ENCODE assay signal across 25 cellular contexts in genomic region chr3:184409331-184409926, GRCh38. TPM values are rescaled to one million over a fixed set of nuclear protein-coding genes. Genes with fewer than 3 reads are reported as not detected.
"Had no signal": no experiment of that assay in that cellular context is flagged by ENCODE, and none has a peak within 500 bp of the region (broad histone marks: within the 10 kb centered on the region; RNA-seq: fewer than 3 reads in every experiment).

No MANE protein-coding gene starts in this region.

- H3K4me3 ChIP-seq: adrenal gland, gastroesophageal sphincter, left ventricle myocardium inferior, lung, psoas muscle, tibial nerve had no signal

- ATAC-seq: activated CD8-positive, alpha-beta memory T cell treated with anti-CD3 and anti-CD28 coated beads, Interleukin-2, amount 10 ng/mL, durations not matched to agents 7 days and 5 days; activated CD8-positive, alpha-beta T cell treated with anti-CD3 and anti-CD28 coated beads, Interleukin-2, amount 10 ng/mL, durations not matched to agents 7 days and 5 days; gastroesophageal sphincter; psoas muscle; SK-N-SH treated with all-trans-retinoic acid at 6 μM for 48 hours; T-helper 17 cell had no signal

- H3K27me3 ChIP-seq: adrenal gland, brain microvascular endothelial cell, gastroesophageal sphincter, tibial nerve had no signal

- H3K4me3 Mint-ChIP-seq: activated CD8-positive, alpha-beta memory T cell treated with anti-CD3 and anti-CD28 coated beads, Interleukin-2, amount 10 ng/mL, durations not matched to agents 7 days and 5 days; activated CD8-positive, alpha-beta T cell treated with anti-CD3 and anti-CD28 coated beads, Interleukin-2, amount 10 ng/mL, durations not matched to agents 7 days and 5 days; activated naive CD8-positive, alpha-beta T cell treated with anti-CD3 and anti-CD28 coated beads for 36 hours; T-helper 17 cell had no signal

- H3K36me3 Mint-ChIP-seq: activated CD8-positive, alpha-beta memory T cell treated with anti-CD3 and anti-CD28 coated beads, Interleukin-2, amount 10 ng/mL, durations not matched to agents 7 days and 5 days; activated naive CD8-positive, alpha-beta T cell treated with anti-CD3 and anti-CD28 coated beads for 36 hours had no signal

- H3K27ac Mint-ChIP-seq: activated CD8-positive, alpha-beta memory T cell treated with anti-CD3 and anti-CD28 coated beads, Interleukin-2, amount 10 ng/mL, durations not matched to agents 7 days and 5 days; activated CD8-positive, alpha-beta T cell treated with anti-CD3 and anti-CD28 coated beads, Interleukin-2, amount 10 ng/mL, durations not matched to agents 7 days and 5 days; activated naive CD8-positive, alpha-beta T cell treated with anti-CD3 and anti-CD28 coated beads for 36 hours; activated T-helper 2 cell treated with anti-CD3 and anti-CD28 coated beads, Interferon-gamma antibody, Interleukin-2, Interleukin-4, amounts not matched to agents 10 μg/mL and 5 μg/mL and 100 μg/mL, durations not matched to agents 14 hours and 24 hours and 36 hours; T-helper 17 cell had no signal

- DNase-seq: activated CD4-positive, alpha-beta T cell treated with anti-CD3 and anti-CD28 coated beads for 1 hour; activated CD4-positive, alpha-beta T cell treated with anti-CD3 and anti-CD28 coated beads, Interleukin-2, amount 50 U/mL, for 1 hour; activated CD8-positive, alpha-beta memory T cell treated with anti-CD3 and anti-CD28 coated beads, Interleukin-2, amount 10 ng/mL, durations not matched to agents 7 days and 5 days; activated CD8-positive, alpha-beta T cell treated with anti-CD3 and anti-CD28 coated beads, Interleukin-2, amount 10 ng/mL, durations not matched to agents 7 days and 5 days; activated naive CD4-positive, alpha-beta T cell treated with Interleukin-2 at 50 U/mL for 16 hours; activated naive CD8-positive, alpha-beta T cell treated with anti-CD3 and anti-CD28 coated beads for 36 hours; activated T-cell treated with anti-CD3 and anti-CD28 coated beads, Interleukin-2, amount 50 U/mL, for 48 hours; adrenal gland; brain microvascular endothelial cell; hippocampal formation; left ventricle myocardium inferior; occipital lobe; psoas muscle; stimulated activated CD4-positive, alpha-beta T cell treated with anti-CD3 and anti-CD28 coated beads, Interleukin-15, amount 100 ng/mL, for 24 hours; stimulated activated CD4-positive, alpha-beta T cell treated with anti-CD3 and anti-CD28 coated beads, Interleukin-2, amount 100 ng/mL, for 24 hours; stimulated activated naive CD4-positive, alpha-beta T cell treated with Interleukin-2 at 50 U/mL for 16 hours; T-helper 17 cell; T1000 had no signal

- H3K36me3 ChIP-seq: adrenal gland, brain microvascular endothelial cell, gastroesophageal sphincter, left ventricle myocardium inferior, tibial nerve had no signal

- H3K27me3 Mint-ChIP-seq: activated naive CD8-positive, alpha-beta T cell treated with anti-CD3 and anti-CD28 coated beads for 36 hours had no signal

- H3K4me1 ChIP-seq: adrenal gland, gastroesophageal sphincter, left ventricle myocardium inferior, parathyroid adenoma, psoas muscle, tibial nerve had no signal

- H3K9me3 ChIP-seq: adrenal gland, gastroesophageal sphincter, left ventricle myocardium inferior, psoas muscle, tibial nerve had no signal

- H3K9me3 Mint-ChIP-seq: activated naive CD8-positive, alpha-beta T cell treated with anti-CD3 and anti-CD28 coated beads for 36 hours; activated T-helper 2 cell treated with anti-CD3 and anti-CD28 coated beads, Interferon-gamma antibody, Interleukin-2, Interleukin-4, amounts not matched to agents 10 μg/mL and 5 μg/mL and 100 μg/mL, durations not matched to agents 14 hours and 24 hours and 36 hours had no signal

- H3K27ac ChIP-seq: adrenal gland, brain microvascular endothelial cell, epithelial cell of prostate, gastroesophageal sphincter, left ventricle myocardium inferior, parathyroid adenoma, psoas muscle, tibial nerve had no signal

- H3K4me1 Mint-ChIP-seq: activated CD8-positive, alpha-beta memory T cell treated with anti-CD3 and anti-CD28 coated beads, Interleukin-2, amount 10 ng/mL, durations not matched to agents 7 days and 5 days; activated naive CD8-positive, alpha-beta T cell treated with anti-CD3 and anti-CD28 coated beads for 36 hours; T-helper 17 cell had no signal

RNA-seq across cellular contexts. Expression of gene CHRD, which starts 29.6 kb away (rescaled TPM):
- total RNA-seq: activated CD8-positive, alpha-beta memory T cell treated with anti-CD3 and anti-CD28 coated beads, Interleukin-2, amount 10 ng/mL, durations not matched to agents 7 days and 5 days; activated CD8-positive, alpha-beta T cell treated with anti-CD3 and anti-CD28 coated beads, Interleukin-2, amount 10 ng/mL, durations not matched to agents 7 days and 5 days; activated naive CD8-positive, alpha-beta T cell treated with anti-CD3 and anti-CD28 coated beads for 36 hours; activated T-helper 2 cell treated with anti-CD3 and anti-CD28 coated beads, Interferon-gamma antibody, Interleukin-2, Interleukin-4, amounts not matched to agents 10 μg/mL and 5 μg/mL and 100 μg/mL, durations not matched to agents 14 hours and 24 hours and 36 hours; T-helper 17 cell had no signal

RNA-seq across cellular contexts. Expression of gene THPO, which starts 31.4 kb away (rescaled TPM):
- total RNA-seq: activated CD8-positive, alpha-beta memory T cell treated with anti-CD3 and anti-CD28 coated beads, Interleukin-2, amount 10 ng/mL, durations not matched to agents 7 days and 5 days; activated CD8-positive, alpha-beta T cell treated with anti-CD3 and anti-CD28 coated beads, Interleukin-2, amount 10 ng/mL, durations not matched to agents 7 days and 5 days; activated naive CD8-positive, alpha-beta T cell treated with anti-CD3 and anti-CD28 coated beads for 36 hours; activated T-helper 2 cell treated with anti-CD3 and anti-CD28 coated beads, Interferon-gamma antibody, Interleukin-2, Interleukin-4, amounts not matched to agents 10 μg/mL and 5 μg/mL and 100 μg/mL, durations not matched to agents 14 hours and 24 hours and 36 hours; occipital lobe; T-helper 17 cell had no signal
